8 cellular contexts compared by ENCODE assay signal in genomic region chr1:112618721-112619517, GRCh38. TPM values are rescaled to one million over a fixed set of nuclear protein-coding genes. Genes with fewer than 3 reads are reported as not detected.
DNase-seq lines count a peak whose midpoint lies in the region; ATAC-seq and TF ChIP-seq lines count a peak whose summit lies in the region.

A gene with protein sequence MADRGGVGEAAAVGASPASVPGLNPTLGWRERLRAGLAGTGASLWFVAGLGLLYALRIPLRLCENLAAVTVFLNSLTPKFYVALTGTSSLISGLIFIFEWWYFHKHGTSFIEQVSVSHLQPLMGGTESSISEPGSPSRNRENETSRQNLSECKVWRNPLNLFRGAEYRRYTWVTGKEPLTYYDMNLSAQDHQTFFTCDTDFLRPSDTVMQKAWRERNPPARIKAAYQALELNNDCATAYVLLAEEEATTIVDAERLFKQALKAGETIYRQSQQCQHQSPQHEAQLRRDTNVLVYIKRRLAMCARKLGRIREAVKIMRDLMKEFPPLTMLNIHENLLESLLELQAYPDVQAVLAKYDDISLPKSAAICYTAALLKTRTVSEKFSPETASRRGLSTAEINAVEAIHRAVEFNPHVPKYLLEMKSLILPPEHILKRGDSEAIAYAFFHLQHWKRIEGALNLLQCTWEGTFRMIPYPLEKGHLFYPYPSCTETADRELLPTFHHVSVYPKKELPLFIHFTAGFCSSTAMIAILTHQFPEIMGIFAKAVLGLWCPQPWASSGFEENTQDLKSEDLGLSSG (minus strand): TSS chr1:112619141. CDS start chr1:112619113, 28 bp downstream.

- peak within 1 kb of the TSS; percentile 99 for H3K27ac Mint-ChIP-seq in activated naive CD8-positive, alpha-beta T cell

- no peaks in the 10 kb centered on the region for H3K27me3 Mint-ChIP-seq in activated naive CD8-positive, alpha-beta T cell

- H3K36me3 Mint-ChIP-seq in activated naive CD8-positive, alpha-beta T cell, result peaks cover 5% of the 10 kb centered on the region

- POLR2A ChIA-PET in GM10248 (lab: Yijun Ruan, JAX), result interaction anchor here (0.9 to 1.5 kb wide), 4 partner anchors 19 to 225 kb away, joined by 3 to 4 read pairs (median 3); partner anchors contain the start of genes MOV10 and PPM1J

- H3K4me1 Mint-ChIP-seq in activated naive CD8-positive, alpha-beta T cell (ENCODE audit: low read depth), result peaks cover 40% of the 10 kb centered on the region

- H3K9me3 Mint-ChIP-seq in activated naive CD8-positive, alpha-beta T cell (ENCODE audit: low read depth), result no peaks in the 10 kb centered on the region

- ATAC-seq in GM18867 (IDR thresholded peaks at IDR 0.05; ENCODE audit: unreplicated experiment), result no peak

- in situ Hi-C loops in KBM-7 (cut with MboI; ENCODE audit: low pct_unique_long_range_greater_than_20kb, low sequenced_read_pairs), result loop anchor here (25.0 kb wide), 1 partner anchor 232 kb away; the partner anchor contains the start of gene CTTNBP2NL
- in situ Hi-C loops in SK-MEL-5 (cut with HindIII; ENCODE audit: low pct_unique_long_range_greater_than_20kb, low sequenced_read_pairs), result no loop called here

- no peak for TF ChIP-seq CTCF in GM10248 (IDR thresholded peaks at IDR 0.05; ENCODE audit: control extremely low read depth, extremely low read depth, low read depth, missing control alignments)

- CTCF ChIA-PET in GM10248 (lab: Yijun Ruan, JAX), result interaction anchor here (1.0 to 4.0 kb wide), 7 partner anchors 9 to 249 kb away, joined by 3 to 17 read pairs (median 3); no protein-coding TSS in a partner anchor

- peak within 1 kb of the TSS; percentile 100 for H3K4me3 Mint-ChIP-seq in activated naive CD8-positive, alpha-beta T cell

- DNase-seq in GM10248 (ENCODE audit: extremely low spot score), result peak; percentile 39
- DNase-seq in KBM-7, result peak; percentile 58
- peak; percentile 61 for DNase-seq in SK-MEL-5 (ENCODE audit: low read depth, low spot score)
- DNase-seq in globus pallidus (ENCODE audit: low spot score), result peak; percentile 85
- DNase-seq in nucleus accumbens (lab: John Stamatoyannopoulos, UW), result peak in 55 of 56 donors; percentile 9 to 91 (median 78)
- peak; percentile 91 for DNase-seq in superior temporal gyrus (ENCODE audit: extremely low spot score)

RNA-seq across cellular contexts. Expression of the gene that starts here (rescaled TPM):
- total RNA-seq in SK-MEL-5 (2014; rRNA removed; shearing (Covaris generic)), result 23.8 and 28.2 TPM in 2 replicates
- polyA plus RNA-seq in SK-MEL-5 (2015; cell fraction: cytosol; rRNA removed), result 23.3 and 28.1 TPM in 2 replicates
- polyA plus RNA-seq in SK-MEL-5 (2015; cell fraction: nucleus; rRNA removed), result 8.7 and 32.1 TPM in 2 replicates

Comparison
In these comparisons a context has a peak if more than half of its experiments do, and no peak if none do; other contexts are left out.
1. DNase-seq: peak in every context shown above with its lines; median percentile 91 in superior temporal gyrus; 85 in globus pallidus; 78 in nucleus accumbens; 61 in SK-MEL-5; 58 in KBM-7; 39 in GM10248.